Comparison of ENCODE assay signal across 19 cellular contexts in genomic region chr5:54551906-54552305, GRCh38.
"Had no signal": no experiment of that assay in that cellular context is flagged by ENCODE, and none has a peak within 500 bp of the region (broad histone marks: within the 10 kb centered on the region; RNA-seq: fewer than 3 reads in every experiment).

No MANE protein-coding gene starts in this region.

- H3K4me3 Mint-ChIP-seq: activated naive CD8-positive, alpha-beta T cell; activated T-cell treated with anti-CD3 and anti-CD28 coated beads, Interleukin-2, amount 50 U/mL, for 4 hours; central memory CD8-positive, alpha-beta T cell; dendritic cell treated with granulocyte-macrophage colony-stimulating factor and Interleukin-4, amounts not matched to agents 40 ng/mL and 50 ng/mL, for 4 days; neural progenitor cell had no signal

- H3K27ac Mint-ChIP-seq: activated naive CD8-positive, alpha-beta T cell; dendritic cell treated with granulocyte-macrophage colony-stimulating factor and Interleukin-4, amounts not matched to agents 40 ng/mL and 50 ng/mL, for 4 days; neural progenitor cell; progenitor cell of endocrine pancreas had no signal

- H3K27me3 ChIP-seq: left lung, neural progenitor cell, sigmoid colon, suprapubic skin, upper lobe of left lung had no signal

- H3K36me3 ChIP-seq: neural progenitor cell, suprapubic skin had no signal

- H2AFZ ChIP-seq: neural progenitor cell had no signal

- H3K4me2 ChIP-seq: neural progenitor cell had no signal

- H3K4me1 ChIP-seq: neural progenitor cell had no signal

- DNase-seq: activated CD4-positive, alpha-beta T cell treated with anti-CD3 and anti-CD28 coated beads, Interleukin-2, amount 50 U/mL, for 48 hours; activated gamma-delta T cell; activated T-cell treated with anti-CD3 and anti-CD28 coated beads, Interleukin-2, amount 50 U/mL, for 4 hours; erythroblast; glutamatergic neuron; islet precursor cell; left lung; SHP77 treated with DMSO at 0.1 percent for 48 hours; sigmoid colon; stimulated activated CD4-positive, alpha-beta T cell treated with anti-CD3 and anti-CD28 coated beads, Interleukin-12 subunit alpha, Interleukin-12 subunit beta, amount 100 ng/mL, for 4 hours; stimulated activated naive CD4-positive, alpha-beta T cell; upper lobe of left lung had no signal

- H3K9ac ChIP-seq: neural progenitor cell had no signal

- ATAC-seq: activated CD4-positive, CD25-positive, alpha-beta regulatory T cell treated with anti-CD3 and anti-CD28 coated beads, Interleukin-2, amount 50 U/mL, for 24 hours; activated T-cell treated with anti-CD3 and anti-CD28 coated beads, Interleukin-2, amount 50 U/mL, for 4 hours; left lung had no signal

- H3K9me3 Mint-ChIP-seq: activated T-cell treated with anti-CD3 and anti-CD28 coated beads, Interleukin-2, amount 50 U/mL, for 4 hours; central memory CD8-positive, alpha-beta T cell; dendritic cell treated with granulocyte-macrophage colony-stimulating factor and Interleukin-4, amounts not matched to agents 40 ng/mL and 50 ng/mL, for 4 days; neural progenitor cell had no signal

- H3K9me3 ChIP-seq: left lung, sigmoid colon, suprapubic skin, upper lobe of left lung had no signal

- H3K4me1 Mint-ChIP-seq: neural progenitor cell had no signal

- H3K27ac ChIP-seq: left lung, neural progenitor cell, sigmoid colon, suprapubic skin, upper lobe of left lung had no signal

- H3K4me3 ChIP-seq: left lung, neural progenitor cell, sigmoid colon, suprapubic skin, upper lobe of left lung had no signal

- H3K27me3 Mint-ChIP-seq: activated naive CD8-positive, alpha-beta T cell; central memory CD8-positive, alpha-beta T cell; dendritic cell treated with granulocyte-macrophage colony-stimulating factor and Interleukin-4, amounts not matched to agents 40 ng/mL and 50 ng/mL, for 4 days; progenitor cell of endocrine pancreas had no signal
